3 cellular contexts compared by ENCODE assay signal in genomic region chr6:142399739-142400138, GRCh38.
TF ChIP-seq lines count a peak whose summit lies in the region.

No MANE protein-coding gene starts in this region.

TF ChIP-seq in SK-N-SH, 30 proteins besides CTCF, POLR2A, EP300 and RAD21 (continued from another document):
- no peak for TF ChIP-seq USF2 (IDR thresholded peaks at IDR 0.05; ENCODE audit: borderline replicate concordance, low read depth, low read length)
- no peak for TF ChIP-seq GATA2 (CRISPR knock-in tag; IDR thresholded peaks at IDR 0.05)
- TF ChIP-seq NRF1 (IDR thresholded peaks at IDR 0.05; ENCODE audit: low read depth, low read length), result no peak
- TF ChIP-seq FOXM1 (IDR thresholded peaks at IDR 0.05; ENCODE audit: low read depth), result no peak
- no peak for TF ChIP-seq POLR2AphosphoS5 (IDR thresholded peaks at IDR 0.05; ENCODE audit: low read depth, low read length)
- TF ChIP-seq SIN3A (IDR thresholded peaks at IDR 0.05; ENCODE audit: borderline replicate concordance, low read depth, low read length), result no peak
- no peak for TF ChIP-seq MEF2A (IDR thresholded peaks at IDR 0.05; ENCODE audit: borderline replicate concordance, low read depth)

TF ChIP-seq in SK-N-SH treated with all-trans-retinoic acid at 6 μM for 48 hours, 23 proteins besides CTCF, POLR2A, EP300 and RAD21 (continued from another document):
- TF ChIP-seq CREB5 (CRISPR knock-in tag; IDR thresholded peaks at IDR 0.05; ENCODE audit: low read depth) (no peak), POU6F1 (CRISPR knock-in tag; IDR thresholded peaks at IDR 0.05; ENCODE audit: borderline replicate concordance, low read depth) (no peak), TCF4 (CRISPR knock-in tag; IDR thresholded peaks at IDR 0.05; ENCODE audit: borderline replicate concordance) (no peak)

TF ChIP-seq in K562, 482 proteins besides CTCF, POLR2A, EP300 and RAD21 (continued from another document):
- no peak for TF ChIP-seq PBX2 (CRISPR knock-in tag; IDR thresholded peaks at IDR 0.05; ENCODE audit: low read depth)
- no peak for TF ChIP-seq PBX2 (tag; conservative IDR thresholded peaks at IDR 0.05; ENCODE audit: low read depth)
- no peak for TF ChIP-seq YBX1 (IDR thresholded peaks at IDR 0.05)
- TF ChIP-seq GATAD2B (IDR thresholded peaks at IDR 0.05; ENCODE audit: borderline replicate concordance), result no peak
- no peak for TF ChIP-seq YY1 (IDR thresholded peaks at IDR 0.05; ENCODE audit: borderline replicate concordance in 1 of 3, control insufficient read depth in 1 of 3, extremely low read depth in 1 of 3, insufficient read depth in 3 of 3, insufficient read length in 1 of 3, insufficient replicate concordance in 2 of 3, low read depth in 1 of 3, low read length in 2 of 3)
- no peak for TF ChIP-seq ZNF785 (CRISPR knock-in tag; IDR thresholded peaks at IDR 0.05)
- TF ChIP-seq PHF20 (IDR thresholded peaks at IDR 0.05; ENCODE audit: partially characterized antibody), result no peak
- no peak for TF ChIP-seq GABPB2 (CRISPR knock-in tag; conservative IDR thresholded peaks at IDR 0.05)
- TF ChIP-seq NCOA2 (IDR thresholded peaks at IDR 0.05; ENCODE audit: partially characterized antibody in 2 of 2), result no peak
- TF ChIP-seq TARDBP (IDR thresholded peaks at IDR 0.05), result no peak
- no peak for TF ChIP-seq PRMT5 (CRISPR knock-in tag; IDR thresholded peaks at IDR 0.05)
- no peak for TF ChIP-seq HNRNPUL1 (IDR thresholded peaks at IDR 0.05; ENCODE audit: low read length)
- no peak for TF ChIP-seq U2AF1 (optimal IDR thresholded peaks at IDR 0.05; ENCODE audit: low read depth, low read length)
- no peak for TF ChIP-seq TOE1 (IDR thresholded peaks at IDR 0.05; ENCODE audit: borderline replicate concordance)
- no peak for TF ChIP-seq TOE1 (CRISPR knock-in tag; IDR thresholded peaks at IDR 0.05; ENCODE audit: borderline replicate concordance, low read depth)
- no peak for TF ChIP-seq NCOA6 (IDR thresholded peaks at IDR 0.05)
- TF ChIP-seq CREBBP (IDR thresholded peaks at IDR 0.05; ENCODE audit: low read depth, low read length), result no peak
- TF ChIP-seq MTF1 (CRISPR knock-in tag; IDR thresholded peaks at IDR 0.05; ENCODE audit: borderline replicate concordance), result no peak
- no peak for TF ChIP-seq RB1 (IDR thresholded peaks at IDR 0.05; ENCODE audit: low read depth)
- TF ChIP-seq KAT7 (CRISPR knock-in tag; IDR thresholded peaks at IDR 0.05; ENCODE audit: borderline replicate concordance), result no peak
